ENCODE assay signal across 1 cellular context in the genomic region with DNA sequence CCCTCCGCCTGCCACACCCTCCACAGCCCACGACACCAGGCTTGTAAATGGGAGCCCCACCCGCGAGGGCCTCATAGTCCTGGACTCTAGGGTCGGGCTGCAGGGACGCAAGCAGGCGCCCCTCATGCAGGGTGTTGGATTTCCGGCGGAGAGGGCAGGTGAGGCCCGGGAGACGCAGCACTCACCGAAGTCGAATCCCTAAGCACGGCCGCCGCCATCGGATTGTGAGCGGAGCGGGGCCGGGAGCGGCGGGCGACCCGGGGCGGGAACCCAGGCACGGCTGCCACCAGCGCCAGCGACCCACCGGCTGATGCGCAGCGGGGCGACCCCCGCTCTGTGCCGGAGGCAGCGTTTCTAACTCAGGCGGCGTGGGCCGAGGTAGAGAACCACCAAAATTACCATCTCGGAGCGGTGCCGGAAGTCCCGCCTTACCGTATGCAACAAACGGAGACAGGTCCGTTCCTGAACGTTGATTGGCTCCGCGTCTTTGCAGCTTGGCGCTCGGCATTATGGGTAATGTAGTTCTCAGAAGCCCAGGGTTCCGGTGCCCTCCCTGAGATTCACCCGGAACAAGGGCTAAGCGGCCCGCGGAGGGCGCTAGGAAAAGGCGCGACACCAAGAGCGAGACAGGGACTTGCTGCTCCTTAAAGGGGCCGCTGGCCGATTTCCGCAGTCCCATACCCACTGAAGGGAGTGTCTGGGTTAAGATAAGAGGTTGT.
TF ChIP-seq lines count a peak whose summit lies in the region.

A gene (minus strand): TSS at position 425 of the 719 bp plus-strand sequence. CDS start 207 bp downstream, at position 218.

TF ChIP-seq in GM12878, 131 proteins besides CTCF, POLR2A, EP300 and RAD21 (continued from another document and continues in another):
- TF ChIP-seq SMC3 (IDR thresholded peaks at IDR 0.05; ENCODE audit: borderline replicate concordance, low read length) (peak; percentile 34; the same call in 1 of the 2 replicates), SMAD1 (IDR thresholded peaks at IDR 0.05; ENCODE audit: low read depth, partially characterized antibody) (no peak), HCFC1 (IDR thresholded peaks at IDR 0.05; ENCODE audit: low read length) (peak; percentile 91), RUNX3 (IDR thresholded peaks at IDR 0.05; ENCODE audit: low read length) (0 out of 2 replicates have a peak, but pooled peaks have one; percentile 16), NR2C2 (IDR thresholded peaks at IDR 0.05; ENCODE audit: borderline replicate concordance, control insufficient read depth, insufficient read length, low read depth) (no peak), TBL1XR1 (IDR thresholded peaks at IDR 0.05; ENCODE audit: low read depth, low read length) (peak; percentile 57; the same call in 1 of the 2 replicates), KLF5 (IDR thresholded peaks at IDR 0.05; ENCODE audit: partially characterized antibody) (peak; percentile 35), MXI1 (IDR thresholded peaks at IDR 0.05; ENCODE audit: low read depth, low read length) (peak; percentile 72), NR2C1 (IDR thresholded peaks at IDR 0.05) (peak; percentile 75), KAT2A (conservative IDR thresholded peaks at IDR 0.05; ENCODE audit: control insufficient read depth, low read depth, low read length) (no peak), SIX5 (IDR thresholded peaks at IDR 0.05; ENCODE audit: low read depth, low read length, severe bottlenecking) (peak; percentile 87), STAT3 (IDR thresholded peaks at IDR 0.05; ENCODE audit: low read depth, low read length) (0 out of 2 replicates have a peak, but pooled peaks have one; percentile 22), ESRRA (IDR thresholded peaks at IDR 0.05; ENCODE audit: low read length) (0 out of 2 replicates have a peak, but pooled peaks have one; percentile 12), FOXK2 (IDR thresholded peaks at IDR 0.05) (no peak), SRF (IDR thresholded peaks at IDR 0.05; ENCODE audit: low read depth in 2 of 2, low read length in 2 of 2) (0 out of 4 replicates have a peak, but pooled peaks of 1 of the 2 experiments have one; percentile 10), CHD2 (IDR thresholded peaks at IDR 0.05; ENCODE audit: borderline replicate concordance, low read depth, low read length) (peak; percentile 92), SMAD5 (IDR thresholded peaks at IDR 0.05; ENCODE audit: low read depth) (no peak), CBX3 (IDR thresholded peaks at IDR 0.05; ENCODE audit: borderline replicate concordance, low read depth) (no peak), WRNIP1 (IDR thresholded peaks at IDR 0.05; ENCODE audit: borderline replicate concordance, low read depth, low read length) (no peak), BHLHE40 (IDR thresholded peaks at IDR 0.05; ENCODE audit: borderline replicate concordance in 1 of 2, low read depth in 2 of 2, low read length in 1 of 2) (0 out of 4 replicates have a peak, but pooled peaks of 1 of the 2 experiments have one; percentile 18)
- TF ChIP-seq, protein P1, sequence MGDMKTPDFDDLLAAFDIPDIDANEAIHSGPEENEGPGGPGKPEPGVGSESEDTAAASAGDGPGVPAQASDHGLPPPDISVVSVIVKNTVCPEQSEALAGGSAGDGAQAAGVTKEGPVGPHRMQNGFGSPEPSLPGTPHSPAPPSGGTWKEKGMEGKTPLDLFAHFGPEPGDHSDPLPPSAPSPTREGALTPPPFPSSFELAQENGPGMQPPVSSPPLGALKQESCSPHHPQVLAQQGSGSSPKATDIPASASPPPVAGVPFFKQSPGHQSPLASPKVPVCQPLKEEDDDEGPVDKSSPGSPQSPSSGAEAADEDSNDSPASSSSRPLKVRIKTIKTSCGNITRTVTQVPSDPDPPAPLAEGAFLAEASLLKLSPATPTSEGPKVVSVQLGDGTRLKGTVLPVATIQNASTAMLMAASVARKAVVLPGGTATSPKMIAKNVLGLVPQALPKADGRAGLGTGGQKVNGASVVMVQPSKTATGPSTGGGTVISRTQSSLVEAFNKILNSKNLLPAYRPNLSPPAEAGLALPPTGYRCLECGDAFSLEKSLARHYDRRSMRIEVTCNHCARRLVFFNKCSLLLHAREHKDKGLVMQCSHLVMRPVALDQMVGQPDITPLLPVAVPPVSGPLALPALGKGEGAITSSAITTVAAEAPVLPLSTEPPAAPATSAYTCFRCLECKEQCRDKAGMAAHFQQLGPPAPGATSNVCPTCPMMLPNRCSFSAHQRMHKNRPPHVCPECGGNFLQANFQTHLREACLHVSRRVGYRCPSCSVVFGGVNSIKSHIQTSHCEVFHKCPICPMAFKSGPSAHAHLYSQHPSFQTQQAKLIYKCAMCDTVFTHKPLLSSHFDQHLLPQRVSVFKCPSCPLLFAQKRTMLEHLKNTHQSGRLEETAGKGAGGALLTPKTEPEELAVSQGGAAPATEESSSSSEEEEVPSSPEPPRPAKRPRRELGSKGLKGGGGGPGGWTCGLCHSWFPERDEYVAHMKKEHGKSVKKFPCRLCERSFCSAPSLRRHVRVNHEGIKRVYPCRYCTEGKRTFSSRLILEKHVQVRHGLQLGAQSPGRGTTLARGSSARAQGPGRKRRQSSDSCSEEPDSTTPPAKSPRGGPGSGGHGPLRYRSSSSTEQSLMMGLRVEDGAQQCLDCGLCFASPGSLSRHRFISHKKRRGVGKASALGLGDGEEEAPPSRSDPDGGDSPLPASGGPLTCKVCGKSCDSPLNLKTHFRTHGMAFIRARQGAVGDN (IDR thresholded peaks at IDR 0.05): 0 out of 2 replicates have a peak, but pooled peaks have one; percentile 23
- TF ChIP-seq, protein P2, sequence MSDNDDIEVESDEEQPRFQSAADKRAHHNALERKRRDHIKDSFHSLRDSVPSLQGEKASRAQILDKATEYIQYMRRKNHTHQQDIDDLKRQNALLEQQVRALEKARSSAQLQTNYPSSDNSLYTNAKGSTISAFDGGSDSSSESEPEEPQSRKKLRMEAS (IDR thresholded peaks at IDR 0.05; ENCODE audit: low read depth, low read length): 0 out of 2 replicates have a peak, but pooled peaks have one; percentile 31
- TF ChIP-seq, protein P3, sequence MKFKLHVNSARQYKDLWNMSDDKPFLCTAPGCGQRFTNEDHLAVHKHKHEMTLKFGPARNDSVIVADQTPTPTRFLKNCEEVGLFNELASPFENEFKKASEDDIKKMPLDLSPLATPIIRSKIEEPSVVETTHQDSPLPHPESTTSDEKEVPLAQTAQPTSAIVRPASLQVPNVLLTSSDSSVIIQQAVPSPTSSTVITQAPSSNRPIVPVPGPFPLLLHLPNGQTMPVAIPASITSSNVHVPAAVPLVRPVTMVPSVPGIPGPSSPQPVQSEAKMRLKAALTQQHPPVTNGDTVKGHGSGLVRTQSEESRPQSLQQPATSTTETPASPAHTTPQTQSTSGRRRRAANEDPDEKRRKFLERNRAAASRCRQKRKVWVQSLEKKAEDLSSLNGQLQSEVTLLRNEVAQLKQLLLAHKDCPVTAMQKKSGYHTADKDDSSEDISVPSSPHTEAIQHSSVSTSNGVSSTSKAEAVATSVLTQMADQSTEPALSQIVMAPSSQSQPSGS (IDR thresholded peaks at IDR 0.05; ENCODE audit: low read length): no peak
- TF ChIP-seq, protein P4, sequence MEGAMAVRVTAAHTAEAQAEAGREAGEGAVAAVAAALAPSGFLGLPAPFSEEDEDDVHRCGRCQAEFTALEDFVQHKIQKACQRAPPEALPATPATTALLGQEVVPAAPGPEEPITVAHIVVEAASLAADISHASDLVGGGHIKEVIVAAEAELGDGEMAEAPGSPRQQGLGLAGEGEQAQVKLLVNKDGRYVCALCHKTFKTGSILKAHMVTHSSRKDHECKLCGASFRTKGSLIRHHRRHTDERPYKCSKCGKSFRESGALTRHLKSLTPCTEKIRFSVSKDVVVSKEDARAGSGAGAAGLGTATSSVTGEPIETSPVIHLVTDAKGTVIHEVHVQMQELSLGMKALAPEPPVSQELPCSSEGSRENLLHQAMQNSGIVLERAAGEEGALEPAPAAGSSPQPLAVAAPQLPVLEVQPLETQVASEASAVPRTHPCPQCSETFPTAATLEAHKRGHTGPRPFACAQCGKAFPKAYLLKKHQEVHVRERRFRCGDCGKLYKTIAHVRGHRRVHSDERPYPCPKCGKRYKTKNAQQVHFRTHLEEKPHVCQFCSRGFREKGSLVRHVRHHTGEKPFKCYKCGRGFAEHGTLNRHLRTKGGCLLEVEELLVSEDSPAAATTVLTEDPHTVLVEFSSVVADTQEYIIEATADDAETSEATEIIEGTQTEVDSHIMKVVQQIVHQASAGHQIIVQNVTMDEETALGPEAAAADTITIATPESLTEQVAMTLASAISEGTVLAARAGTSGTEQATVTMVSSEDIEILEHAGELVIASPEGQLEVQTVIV (IDR thresholded peaks at IDR 0.05; ENCODE audit: borderline replicate concordance, partially characterized antibody): peak; percentile 76
- TF ChIP-seq, protein P5, sequence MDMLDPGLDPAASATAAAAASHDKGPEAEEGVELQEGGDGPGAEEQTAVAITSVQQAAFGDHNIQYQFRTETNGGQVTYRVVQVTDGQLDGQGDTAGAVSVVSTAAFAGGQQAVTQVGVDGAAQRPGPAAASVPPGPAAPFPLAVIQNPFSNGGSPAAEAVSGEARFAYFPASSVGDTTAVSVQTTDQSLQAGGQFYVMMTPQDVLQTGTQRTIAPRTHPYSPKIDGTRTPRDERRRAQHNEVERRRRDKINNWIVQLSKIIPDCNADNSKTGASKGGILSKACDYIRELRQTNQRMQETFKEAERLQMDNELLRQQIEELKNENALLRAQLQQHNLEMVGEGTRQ (IDR thresholded peaks at IDR 0.05; ENCODE audit: borderline replicate concordance, low read depth, low read length): no peak
- TF ChIP-seq, protein P6, sequence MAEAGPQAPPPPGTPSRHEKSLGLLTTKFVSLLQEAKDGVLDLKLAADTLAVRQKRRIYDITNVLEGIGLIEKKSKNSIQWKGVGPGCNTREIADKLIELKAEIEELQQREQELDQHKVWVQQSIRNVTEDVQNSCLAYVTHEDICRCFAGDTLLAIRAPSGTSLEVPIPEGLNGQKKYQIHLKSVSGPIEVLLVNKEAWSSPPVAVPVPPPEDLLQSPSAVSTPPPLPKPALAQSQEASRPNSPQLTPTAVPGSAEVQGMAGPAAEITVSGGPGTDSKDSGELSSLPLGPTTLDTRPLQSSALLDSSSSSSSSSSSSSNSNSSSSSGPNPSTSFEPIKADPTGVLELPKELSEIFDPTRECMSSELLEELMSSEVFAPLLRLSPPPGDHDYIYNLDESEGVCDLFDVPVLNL (IDR thresholded peaks at IDR 0.05; ENCODE audit: low read depth, low read length): 0 out of 2 replicates have a peak, but pooled peaks have one; percentile 46
- TF ChIP-seq, protein P7, sequence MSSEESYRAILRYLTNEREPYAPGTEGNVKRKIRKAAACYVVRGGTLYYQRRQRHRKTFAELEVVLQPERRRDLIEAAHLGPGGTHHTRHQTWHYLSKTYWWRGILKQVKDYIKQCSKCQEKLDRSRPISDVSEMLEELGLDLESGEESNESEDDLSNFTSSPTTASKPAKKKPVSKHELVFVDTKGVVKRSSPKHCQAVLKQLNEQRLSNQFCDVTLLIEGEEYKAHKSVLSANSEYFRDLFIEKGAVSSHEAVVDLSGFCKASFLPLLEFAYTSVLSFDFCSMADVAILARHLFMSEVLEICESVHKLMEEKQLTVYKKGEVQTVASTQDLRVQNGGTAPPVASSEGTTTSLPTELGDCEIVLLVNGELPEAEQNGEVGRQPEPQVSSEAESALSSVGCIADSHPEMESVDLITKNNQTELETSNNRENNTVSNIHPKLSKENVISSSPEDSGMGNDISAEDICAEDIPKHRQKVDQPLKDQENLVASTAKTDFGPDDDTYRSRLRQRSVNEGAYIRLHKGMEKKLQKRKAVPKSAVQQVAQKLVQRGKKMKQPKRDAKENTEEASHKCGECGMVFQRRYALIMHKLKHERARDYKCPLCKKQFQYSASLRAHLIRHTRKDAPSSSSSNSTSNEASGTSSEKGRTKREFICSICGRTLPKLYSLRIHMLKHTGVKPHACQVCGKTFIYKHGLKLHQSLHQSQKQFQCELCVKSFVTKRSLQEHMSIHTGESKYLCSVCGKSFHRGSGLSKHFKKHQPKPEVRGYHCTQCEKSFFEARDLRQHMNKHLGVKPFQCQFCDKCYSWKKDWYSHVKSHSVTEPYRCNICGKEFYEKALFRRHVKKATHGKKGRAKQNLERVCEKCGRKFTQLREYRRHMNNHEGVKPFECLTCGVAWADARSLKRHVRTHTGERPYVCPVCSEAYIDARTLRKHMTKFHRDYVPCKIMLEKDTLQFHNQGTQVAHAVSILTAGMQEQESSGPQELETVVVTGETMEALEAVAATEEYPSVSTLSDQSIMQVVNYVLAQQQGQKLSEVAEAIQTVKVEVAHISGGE (CRISPR knock-in tag; IDR thresholded peaks at IDR 0.05): no peak
- TF ChIP-seq, protein P8, sequence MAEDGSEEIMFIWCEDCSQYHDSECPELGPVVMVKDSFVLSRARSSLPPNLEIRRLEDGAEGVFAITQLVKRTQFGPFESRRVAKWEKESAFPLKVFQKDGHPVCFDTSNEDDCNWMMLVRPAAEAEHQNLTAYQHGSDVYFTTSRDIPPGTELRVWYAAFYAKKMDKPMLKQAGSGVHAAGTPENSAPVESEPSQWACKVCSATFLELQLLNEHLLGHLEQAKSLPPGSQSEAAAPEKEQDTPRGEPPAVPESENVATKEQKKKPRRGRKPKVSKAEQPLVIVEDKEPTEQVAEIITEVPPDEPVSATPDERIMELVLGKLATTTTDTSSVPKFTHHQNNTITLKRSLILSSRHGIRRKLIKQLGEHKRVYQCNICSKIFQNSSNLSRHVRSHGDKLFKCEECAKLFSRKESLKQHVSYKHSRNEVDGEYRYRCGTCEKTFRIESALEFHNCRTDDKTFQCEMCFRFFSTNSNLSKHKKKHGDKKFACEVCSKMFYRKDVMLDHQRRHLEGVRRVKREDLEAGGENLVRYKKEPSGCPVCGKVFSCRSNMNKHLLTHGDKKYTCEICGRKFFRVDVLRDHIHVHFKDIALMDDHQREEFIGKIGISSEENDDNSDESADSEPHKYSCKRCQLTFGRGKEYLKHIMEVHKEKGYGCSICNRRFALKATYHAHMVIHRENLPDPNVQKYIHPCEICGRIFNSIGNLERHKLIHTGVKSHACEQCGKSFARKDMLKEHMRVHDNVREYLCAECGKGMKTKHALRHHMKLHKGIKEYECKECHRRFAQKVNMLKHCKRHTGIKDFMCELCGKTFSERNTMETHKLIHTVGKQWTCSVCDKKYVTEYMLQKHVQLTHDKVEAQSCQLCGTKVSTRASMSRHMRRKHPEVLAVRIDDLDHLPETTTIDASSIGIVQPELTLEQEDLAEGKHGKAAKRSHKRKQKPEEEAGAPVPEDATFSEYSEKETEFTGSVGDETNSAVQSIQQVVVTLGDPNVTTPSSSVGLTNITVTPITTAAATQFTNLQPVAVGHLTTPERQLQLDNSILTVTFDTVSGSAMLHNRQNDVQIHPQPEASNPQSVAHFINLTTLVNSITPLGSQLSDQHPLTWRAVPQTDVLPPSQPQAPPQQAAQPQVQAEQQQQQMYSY (CRISPR knock-in tag; IDR thresholded peaks at IDR 0.05): no peak
